ENCODE assay signal across 10 cellular contexts in genomic region chr12:12024958-12025682, GRCh38. TPM values are rescaled to one million over a fixed set of nuclear protein-coding genes. Genes with fewer than 3 reads are reported as not detected.
DNase-seq lines count a peak whose midpoint lies in the region; ATAC-seq and FAIRE-seq lines count a peak whose summit lies in the region.
"Had no signal": no experiment of that assay in that cellular context is flagged by ENCODE, and none has a peak within 500 bp of the region (broad histone marks: within the 10 kb centered on the region; RNA-seq: fewer than 3 reads in every experiment).

No MANE protein-coding gene starts in this region.

- peak overlapping the region; percentile 9 to 33 for H3K4me3 Mint-ChIP-seq in activated T-cell treated with anti-CD3 and anti-CD28 coated beads, Interleukin-2, amount 50 U/mL, for 72 hours

- H3K27me3 Mint-ChIP-seq in activated T-cell treated with anti-CD3 and anti-CD28 coated beads, Interleukin-2, amount 50 U/mL, for 72 hours (ENCODE audit: low read depth): no peaks in the 10 kb centered on the region

- peak overlapping the region; percentile 27 for H3K27ac Mint-ChIP-seq in activated T-cell treated with anti-CD3 and anti-CD28 coated beads, Interleukin-2, amount 50 U/mL, for 72 hours

- FAIRE-seq in urothelium cell line (lab: Jason Lieb, UNC): peak; percentile 42

- ATAC-seq in HG03103 (IDR thresholded peaks at IDR 0.05; ENCODE audit: low read depth, unreplicated experiment): peak; percentile 80
- peak; percentile 63 to 64 for ATAC-seq in activated T-cell treated with anti-CD3 and anti-CD28 coated beads, Interleukin-2, amount 50 U/mL, for 72 hours (replicated peaks in 1 of 2)
- ATAC-seq: Panc1 had no signal

- peaks cover 77% of the 10 kb centered on the region for H3K4me1 Mint-ChIP-seq in activated T-cell treated with anti-CD3 and anti-CD28 coated beads, Interleukin-2, amount 50 U/mL, for 72 hours (ENCODE audit: low read depth)

- DNase-seq in stimulated activated CD4-positive, alpha-beta T cell treated with anti-CD3 and anti-CD28 coated beads, Interleukin-12 subunit alpha, Interleukin-12 subunit beta, amount 100 ng/mL, for 4 hours: peak; percentile 25
- no peak for DNase-seq in stimulated activated CD4-positive, alpha-beta T cell treated with anti-CD3 and anti-CD28 coated beads, Interleukin-2, amount 100 ng/mL, for 48 hours
- peak; percentile 46 to 57 for DNase-seq in activated T-cell treated with anti-CD3 and anti-CD28 coated beads, Interleukin-2, amount 50 U/mL, for 72 hours
- no peak for DNase-seq in urothelium cell line (ENCODE audit: low spot score)
- no peak for DNase-seq in NCI-H2227 treated with DMSO at 0.1 percent for 48 hours (lab: John Stamatoyannopoulos, UW)
- DNase-seq in NCI-H2171 treated with DMSO at 0.1 percent for 48 hours (lab: John Stamatoyannopoulos, UW): no peak
- DNase-seq in Ammon's horn (ENCODE audit: low spot score): no peak

- peaks cover 15 to 27% of the 10 kb centered on the region in 2 donors for H3K36me3 Mint-ChIP-seq in activated T-cell treated with anti-CD3 and anti-CD28 coated beads, Interleukin-2, amount 50 U/mL, for 72 hours (ENCODE audit: insufficient read depth in 2 of 2)

- H3K9me3 Mint-ChIP-seq in activated T-cell treated with anti-CD3 and anti-CD28 coated beads, Interleukin-2, amount 50 U/mL, for 72 hours: peaks cover 6 to 12% of the 10 kb centered on the region in 2 donors

RNA-seq across cellular contexts. Expression of gene BCL2L14, which starts 45.6 kb away (rescaled TPM):
- total RNA-seq in activated T-cell treated with anti-CD3 and anti-CD28 coated beads, Interleukin-2, amount 50 U/mL, for 72 hours: 1 to 10 TPM; 3.2 to 6.0 TPM
- total RNA-seq: epithelial cell of proximal tubule had no signal

Comparison
In these comparisons a context has a peak if more than half of its experiments do, and no peak if none do; other contexts are left out.
1. DNase-seq: peak in stimulated activated CD4-positive, alpha-beta T cell treated with anti-CD3 and anti-CD28 coated beads, Interleukin-12 subunit alpha, Interleukin-12 subunit beta, amount 100 ng/mL, for 4 hours (single experiment) and activated T-cell treated with anti-CD3 and anti-CD28 coated beads, Interleukin-2, amount 50 U/mL, for 72 hours (2 of 2); none in stimulated activated CD4-positive, alpha-beta T cell treated with anti-CD3 and anti-CD28 coated beads, Interleukin-2, amount 100 ng/mL, for 48 hours (0 of 2), urothelium cell line (single experiment), NCI-H2227 treated with DMSO at 0.1 percent for 48 hours (single experiment), NCI-H2171 treated with DMSO at 0.1 percent for 48 hours (single experiment) and Ammon's horn (single experiment).